8 cellular contexts compared by ENCODE assay signal in the genomic region with DNA sequence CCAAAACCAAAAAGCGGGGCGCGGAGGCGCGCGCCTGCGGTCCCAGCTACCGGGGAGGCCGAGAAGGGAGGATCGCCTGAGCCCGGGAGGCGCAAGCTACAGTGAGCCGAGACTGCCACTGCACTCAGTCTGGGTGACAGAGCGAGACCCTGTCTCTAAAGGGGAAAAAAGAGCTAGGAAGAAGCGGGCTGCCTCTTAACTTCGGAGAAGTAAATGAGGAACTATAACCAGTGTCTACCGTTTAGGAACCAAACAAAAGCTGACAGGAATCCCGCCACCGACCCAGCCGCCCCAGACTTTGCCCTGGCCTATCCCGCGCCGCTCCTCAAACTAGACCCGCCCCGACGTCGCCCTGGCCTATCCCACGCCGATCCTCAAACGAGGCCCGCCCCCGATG. TPM values are rescaled to one million over a fixed set of nuclear protein-coding genes. Genes with fewer than 3 reads are reported as not detected.
DNase-seq lines count a peak whose midpoint lies in the region; ATAC-seq, FAIRE-seq and TF ChIP-seq lines count a peak whose summit lies in the region.

No MANE protein-coding gene starts in this region.

- peak overlapping the region; percentile 87 for H3K4me3 Mint-ChIP-seq in activated T-cell treated with anti-CD3 and anti-CD28 coated beads, Interleukin-2, amount 50 U/mL, for 4 hours
- peak overlapping the region; percentile 91 for H3K4me3 Mint-ChIP-seq in astrocyte (ENCODE audit: unreplicated experiment)
- H3K4me3 Mint-ChIP-seq in memory B cell: peak overlapping the region; percentile 81

- H3K4me1 ChIP-seq in astrocyte (ENCODE audit: insufficient read depth, low read length): peaks cover 21% of the 10 kb centered on the region

- TF ChIP-seq CTCF in astrocyte (IDR thresholded peaks at IDR 0.05; ENCODE audit: insufficient read depth, low read depth, low read length): no peak

- peaks cover 41% of the 10 kb centered on the region for H4K20me1 ChIP-seq in astrocyte (ENCODE audit: insufficient read depth, low read length)

- peaks cover 11% of the 10 kb centered on the region for H3K36me3 Mint-ChIP-seq in activated T-cell treated with anti-CD3 and anti-CD28 coated beads, Interleukin-2, amount 50 U/mL, for 4 hours (ENCODE audit: insufficient read depth)
- H3K36me3 Mint-ChIP-seq in astrocyte (ENCODE audit: low read depth, unreplicated experiment) (peaks cover 3% of the 10 kb centered on the region), memory B cell (peaks cover 6% of the 10 kb centered on the region)

- peak overlapping the region; percentile 100 for H3K4me2 ChIP-seq in astrocyte (ENCODE audit: low read length)

- FAIRE-seq in astrocyte (lab: Jason Lieb, UNC): no peak

- H3K79me2 ChIP-seq in astrocyte (ENCODE audit: insufficient read depth, low read length): peaks cover 38% of the 10 kb centered on the region

- ATAC-seq in activated T-cell treated with anti-CD3 and anti-CD28 coated beads, Interleukin-2, amount 50 U/mL, for 4 hours: peak; percentile 0 to 1
- ATAC-seq in HG03439 (IDR thresholded peaks at IDR 0.05; ENCODE audit: unreplicated experiment): peak; percentile 3
- ATAC-seq in memory B cell (ENCODE audit: low read depth): peak; percentile 79
- no peak for ATAC-seq in GM18867 (IDR thresholded peaks at IDR 0.05; ENCODE audit: unreplicated experiment)

- peak overlapping the region; percentile 82 for H3K27ac ChIP-seq in astrocyte (ENCODE audit: low read depth, low read length)

- DNase-seq in activated T-cell treated with anti-CD3 and anti-CD28 coated beads, Interleukin-2, amount 50 U/mL, for 4 hours: peak; percentile 15
- no peak for DNase-seq in activated T-cell treated with anti-CD3 and anti-CD28 coated beads, Interleukin-2, amount 50 U/mL, for 1 hour
- no peak for DNase-seq in astrocyte (ENCODE audit: low read depth)
- DNase-seq in memory B cell (ENCODE audit: low spot score in 2 of 2): no peak
- DNase-seq in activated gamma-delta T cell (lab: John Stamatoyannopoulos, UW): no peak
- no peak for DNase-seq in DMS79 treated with DMSO at 0.1 percent for 48 hours (lab: John Stamatoyannopoulos, UW)

- peak overlapping the region; percentile 91 for H2AFZ ChIP-seq in astrocyte (ENCODE audit: low read depth, low read length)

- peak overlapping the region; percentile 67 for H3K9ac ChIP-seq in astrocyte (ENCODE audit: low read length)

- H3K36me3 ChIP-seq in astrocyte (ENCODE audit: insufficient read depth, low read length): peaks cover 8% of the 10 kb centered on the region

- H3K27ac Mint-ChIP-seq in astrocyte (ENCODE audit: unreplicated experiment) (no peak overlapping the region), memory B cell (peak overlapping the region; percentile 92)

- H3K27me3 Mint-ChIP-seq in activated T-cell treated with anti-CD3 and anti-CD28 coated beads, Interleukin-2, amount 50 U/mL, for 4 hours (ENCODE audit: low read depth): no peaks in the 10 kb centered on the region
- H3K27me3 Mint-ChIP-seq in astrocyte (ENCODE audit: low read depth, unreplicated experiment): no peaks in the 10 kb centered on the region
- H3K27me3 Mint-ChIP-seq in memory B cell: peaks cover 2% of the 10 kb centered on the region

- H3K27me3 ChIP-seq in astrocyte (ENCODE audit: insufficient read depth, low read length): no peaks in the 10 kb centered on the region

- no peaks in the 10 kb centered on the region for H3K9me3 ChIP-seq in astrocyte (ENCODE audit: insufficient read depth, low read depth, low read length)

- no peaks in the 10 kb centered on the region for H3K9me3 Mint-ChIP-seq in activated T-cell treated with anti-CD3 and anti-CD28 coated beads, Interleukin-2, amount 50 U/mL, for 4 hours
- H3K9me3 Mint-ChIP-seq in astrocyte (ENCODE audit: unreplicated experiment): no peaks in the 10 kb centered on the region
- no peaks in the 10 kb centered on the region for H3K9me3 Mint-ChIP-seq in memory B cell

- H3K4me1 Mint-ChIP-seq in activated T-cell treated with anti-CD3 and anti-CD28 coated beads, Interleukin-2, amount 50 U/mL, for 4 hours (ENCODE audit: low read depth): peaks cover 32% of the 10 kb centered on the region
- H3K4me1 Mint-ChIP-seq in astrocyte (ENCODE audit: low read depth, unreplicated experiment) (peaks cover 21% of the 10 kb centered on the region), memory B cell (peaks cover 28% of the 10 kb centered on the region)

- H3K4me3 ChIP-seq in astrocyte (ENCODE audit: insufficient read depth, low read depth, low read length): peak overlapping the region; percentile 74

RNA-seq across cellular contexts. Expression of a gene that starts 0.6 kb away (rescaled TPM):
- 100 to 1,000 TPM; 135 to 157 (median 149) TPM for total RNA-seq in activated T-cell treated with anti-CD3 and anti-CD28 coated beads, Interleukin-2, amount 50 U/mL, for 4 hours
- 46.4 and 51.0 TPM in 2 replicates for total RNA-seq in astrocyte

RNA-seq across cellular contexts. Expression of a gene that starts 28.3 kb away (rescaled TPM):
- 1 to 10 TPM in 1 of 3 donors, under 1 TPM in 2; 0.66 to 1.2 (median 0.69) TPM for total RNA-seq in activated T-cell treated with anti-CD3 and anti-CD28 coated beads, Interleukin-2, amount 50 U/mL, for 4 hours
- 4.4 and 5.8 TPM in 2 replicates for total RNA-seq in astrocyte

RNA-seq across cellular contexts. Expression of a gene that starts 43.2 kb away (rescaled TPM):
- total RNA-seq in activated T-cell treated with anti-CD3 and anti-CD28 coated beads, Interleukin-2, amount 50 U/mL, for 4 hours: 100 to 1,000 TPM; 107 to 124 (median 116) TPM
- 148 and 155 TPM in 2 replicates for total RNA-seq in astrocyte

RNA-seq across cellular contexts. Expression of a gene that starts 48.6 kb away (rescaled TPM):
- total RNA-seq in activated T-cell treated with anti-CD3 and anti-CD28 coated beads, Interleukin-2, amount 50 U/mL, for 4 hours: 1 to 10 TPM; 3.6 to 4.1 (median 4.0) TPM
- total RNA-seq in astrocyte: 6.6 and 6.9 TPM in 2 replicates
